20 cellular contexts compared by ENCODE assay signal in genomic region chr21:20618878-20619277, GRCh38.
"Had no signal": no experiment of that assay in that cellular context is flagged by ENCODE, and none has a peak within 500 bp of the region (broad histone marks: within the 10 kb centered on the region; RNA-seq: fewer than 3 reads in every experiment).

No MANE protein-coding gene starts in this region.

- H3K9me3 ChIP-seq: psoas muscle, sigmoid colon, thoracic aorta had no signal

- H2AFZ ChIP-seq: hepatocyte, parathyroid adenoma had no signal

- H3K4me2 ChIP-seq: hepatocyte had no signal

- H3K9ac ChIP-seq: parathyroid adenoma had no signal

- H3K36me3 ChIP-seq: right atrium auricular region, sigmoid colon, stomach, thoracic aorta, transverse colon had no signal

- H3K27ac ChIP-seq: coronary artery, hepatocyte, parathyroid adenoma, psoas muscle, right atrium auricular region, sigmoid colon, skin epidermis, stomach, thoracic aorta, transverse colon had no signal

- DNase-seq: effector CD4-positive, alpha-beta T cell; foreskin fibroblast; left colon; left ventricle myocardium superior; mesenchymal stem cell; midbrain; psoas muscle; sigmoid colon; stimulated activated naive CD4-positive, alpha-beta T cell; stomach; substantia nigra; transverse colon had no signal

- H3K4me3 ChIP-seq: coronary artery, hepatocyte, lung, psoas muscle, right atrium auricular region, sigmoid colon, skin epidermis, stomach, thoracic aorta, transverse colon had no signal

- H3K27me3 ChIP-seq: hepatocyte, right atrium auricular region, sigmoid colon, stomach, transverse colon had no signal

- H3K4me1 ChIP-seq: parathyroid adenoma, psoas muscle, right atrium auricular region, sigmoid colon, stomach, transverse colon had no signal

- ATAC-seq: left colon; left ventricle myocardium superior; natural killer cell treated with Interleukin-12 subunit alpha and Interleukin-12 subunit beta and Interleukin-15 and Interleukin-18, amount 100 ng/mL, for 72 hours; psoas muscle had no signal

- H3K79me2 ChIP-seq: hepatocyte, parathyroid adenoma had no signal
